In the genomic region with DNA sequence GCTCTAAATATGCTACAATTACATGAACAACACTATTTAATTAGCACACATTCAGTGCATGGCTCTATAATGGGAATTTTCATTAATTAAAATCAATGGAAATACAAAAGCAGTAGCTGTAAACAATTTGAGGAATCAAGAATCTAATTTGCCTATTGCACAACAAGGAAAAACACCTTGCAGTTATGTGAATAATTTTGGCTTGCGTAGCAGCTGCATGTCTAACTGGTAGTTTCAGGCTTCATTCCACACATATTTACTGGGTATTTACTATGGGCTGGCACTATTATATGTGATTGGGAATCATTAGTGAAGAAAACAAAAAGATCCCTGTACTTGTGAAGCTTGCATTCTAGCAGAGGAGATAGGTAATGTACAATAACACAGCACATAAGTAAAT, we compare ENCODE assay signal across 23 cellular contexts. TPM values are rescaled to one million over a fixed set of nuclear protein-coding genes. Genes with fewer than 3 reads are reported as not detected.
"Had no signal": no experiment of that assay in that cellular context is flagged by ENCODE, and none has a peak within 500 bp of the region (broad histone marks: within the 10 kb centered on the region; RNA-seq: fewer than 3 reads in every experiment).

No MANE protein-coding gene starts in this region.

- DNase-seq: activated B cell treated with CpG ODN at 0.5 μM for 24 hours; activated CD4-positive, alpha-beta memory T cell treated with anti-CD3 and anti-CD28 coated beads for 36 hours; activated CD4-positive, alpha-beta T cell treated with anti-CD3 and anti-CD28 coated beads for 1 hour; activated CD4-positive, alpha-beta T cell treated with anti-CD3 and anti-CD28 coated beads, Interleukin-2, amount 10 ng/mL, durations not matched to agents 7 days and 5 days; activated CD8-positive, alpha-beta memory T cell treated with anti-CD3 and anti-CD28 coated beads for 24 hours; activated effector memory CD4-positive, alpha-beta T cell treated with anti-CD3 and anti-CD28 coated beads, Interleukin-2, amount 50 U/mL, for 16 hours; activated naive CD4-positive, alpha-beta T cell treated with anti-CD3 and anti-CD28 coated beads for 36 hours; activated naive CD8-positive, alpha-beta T cell treated with anti-CD3 and anti-CD28 coated beads for 36 hours; activated T-cell treated with anti-CD3 and anti-CD28 coated beads, Interleukin-2, amount 50 U/mL, for 4 hours; central memory CD4-positive, alpha-beta T cell; KG1; NCI-H1092; NCI-H1417; NCI-H1930; NCI-H446; NCI-H524; PC-3; SHP77; T-helper 17 cell; T-helper 9 cell had no signal

- ATAC-seq: activated T-cell treated with anti-CD3 and anti-CD28 coated beads, Interleukin-2, amount 50 U/mL, for 4 hours; PC-3; T-helper 17 cell had no signal

- FAIRE-seq: RCC 7860, TTC549 had no signal

RNA-seq across cellular contexts. Expression of gene KIF6, which starts 26.4 kb away (rescaled TPM):
- total RNA-seq: activated B cell treated with CpG ODN at 0.5 μM for 24 hours; activated CD4-positive, alpha-beta T cell treated with anti-CD3 and anti-CD28 coated beads, Interleukin-2, amount 10 ng/mL, durations not matched to agents 7 days and 5 days; LHCN-M2 had no signal
